In genomic region chr2:65056215-65056989, GRCh38 we compare ENCODE assay signal across 8 cellular contexts. TPM values are rescaled to one million over a fixed set of nuclear protein-coding genes. Genes with fewer than 3 reads are reported as not detected.
A peak's percentile ranks its signal among the peaks of the same experiment; 100 is the strongest.
DNase-seq lines count a peak whose midpoint lies in the region; ATAC-seq and TF ChIP-seq lines count a peak whose summit lies in the region.

CEP68 (plus strand) TSS chr2:65056416; CDS start chr2:65069445, 13,029 bp downstream.

- peak; percentile 99 for DNase-seq in NCI-H187 (lab: John Stamatoyannopoulos, UW)
- DNase-seq in T-helper 2 cell: peak; percentile 90 to 98 (median 95)
- DNase-seq in anterior cingulate cortex (lab: John Stamatoyannopoulos, UW): peak; percentile 62 to 99 (median 95)
- DNase-seq in right atrium auricular region (ENCODE audit: low spot score): peak; percentile 97
- peak; percentile 97 for DNase-seq in prostate gland (ENCODE audit: low spot score)
- peak; percentile 98 for DNase-seq in ureter (ENCODE audit: low spot score)

- intact Hi-C loops in prostate gland (cut with DNase I): loop anchor here (5.0 to 10.0 kb wide), 2 partner anchors 71 to 378 kb away; partner anchors contain the start of gene SPRED2

- TF ChIP-seq CTCF in right atrium auricular region (IDR thresholded peaks at IDR 0.05) (no peak), prostate gland (IDR thresholded peaks at IDR 0.05) (peak in 2 of 4 experiments; percentile 20 to 34)

- H3K27ac ChIP-seq in right atrium auricular region (peak within 1 kb of the TSS; percentile 88 to 91), prostate gland (peak within 1 kb of the TSS; percentile 76 to 81)

- ATAC-seq in GM18502 (IDR thresholded peaks at IDR 0.05; ENCODE audit: poor library complexity, unreplicated experiment) (peak; percentile 86), HG02943 (IDR thresholded peaks at IDR 0.05; ENCODE audit: low read depth, unreplicated experiment) (peak; percentile 88)

- H3K4me1 ChIP-seq in right atrium auricular region (peaks cover 0 to 47% of the 10 kb centered on the region in 2 donors), prostate gland (replicated peaks) (no peaks in the 10 kb centered on the region)

- no peaks in the 10 kb centered on the region for H3K36me3 ChIP-seq in right atrium auricular region
- no peaks in the 10 kb centered on the region for H3K36me3 ChIP-seq in prostate gland

- H3K27me3 ChIP-seq in right atrium auricular region (no peaks in the 10 kb centered on the region), prostate gland (replicated peaks; ENCODE audit: insufficient read depth) (no peaks in the 10 kb centered on the region)

- H3K4me3 ChIP-seq in right atrium auricular region: peak within 1 kb of the TSS; percentile 77 to 92
- peak within 1 kb of the TSS; percentile 79 to 90 for H3K4me3 ChIP-seq in prostate gland

- TF ChIP-seq POLR2A in prostate gland (IDR thresholded peaks at IDR 0.05): peak; percentile 94

- WGBS in prostate gland: 0% methylated on average over 79 of the region's 95 CpGs

- H3K9me3 ChIP-seq in right atrium auricular region (no peaks in the 10 kb centered on the region), prostate gland (no peaks in the 10 kb centered on the region)

RNA-seq across cellular contexts. Expression of gene CEP68, which starts in this region (rescaled TPM):
- total RNA-seq in right atrium auricular region (10 to 100 TPM; 12.5 to 12.7 TPM), prostate gland (10 to 100 TPM; 15.3 to 28.8 TPM), ureter (27.8 TPM)

Comparison
In these comparisons a context has a peak if more than half of its experiments do, and no peak if none do; other contexts are left out.
1. Peak in every context shown above with its lines: DNase-seq, ATAC-seq, H3K4me3 ChIP-seq and H3K27ac ChIP-seq.